15 cellular contexts compared by ENCODE assay signal in the genomic region with DNA sequence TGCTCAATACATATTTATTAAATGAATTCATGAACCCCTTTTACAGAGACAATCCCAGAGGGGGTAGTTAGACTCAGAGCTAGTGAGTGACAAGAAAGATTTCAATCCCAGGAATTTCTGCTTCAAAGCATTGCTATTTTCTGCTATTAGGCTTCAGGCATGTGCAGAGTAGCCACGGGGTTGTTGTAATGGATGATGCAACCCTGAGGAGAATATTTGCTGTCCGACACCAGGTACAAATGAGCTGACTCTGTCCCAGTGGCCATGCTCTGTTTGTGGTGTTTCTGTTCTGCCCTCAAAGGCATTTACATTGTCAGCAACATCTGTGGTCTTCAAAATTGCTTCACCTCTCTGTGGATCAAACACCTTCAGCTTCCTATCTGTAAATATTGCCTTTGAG.
"Had no signal": no experiment of that assay in that cellular context is flagged by ENCODE, and none has a peak within 500 bp of the region (broad histone marks: within the 10 kb centered on the region; RNA-seq: fewer than 3 reads in every experiment).

No MANE protein-coding gene starts in this region.

- H3K79me2 ChIP-seq: parathyroid adenoma had no signal

- ATAC-seq: activated CD8-positive, alpha-beta T cell treated with anti-CD3 and anti-CD28 coated beads, Interleukin-2, amount 10 ng/mL, durations not matched to agents 7 days and 5 days; naive thymus-derived CD8-positive, alpha-beta T cell; stimulated activated effector memory CD8-positive, alpha-beta T cell treated with anti-CD3 and anti-CD28 coated beads, Interleukin-12 subunit alpha, Interleukin-12 subunit beta, amount 100 ng/mL, for 72 hours had no signal

- DNase-seq: activated B cell treated with CpG ODN at 0.5 μM for 24 hours; activated CD4-positive, alpha-beta T cell treated with anti-CD3 and anti-CD28 coated beads, Interleukin-2, amount 10 ng/mL, durations not matched to agents 24 days and 14 days; activated CD8-positive, alpha-beta memory T cell treated with anti-CD3 and anti-CD28 coated beads, Interleukin-2, amount 50 U/mL, for 4 hours; activated CD8-positive, alpha-beta T cell treated with anti-CD3 and anti-CD28 coated beads, Interleukin-2, amount 10 ng/mL, durations not matched to agents 7 days and 5 days; activated effector memory CD4-positive, alpha-beta T cell treated with anti-CD3 and anti-CD28 coated beads, Interleukin-2, amount 50 U/mL, for 16 hours; activated T-cell treated with anti-CD3 and anti-CD28 coated beads, Interleukin-2, amount 50 U/mL, for 48 hours; effector memory CD4-positive, alpha-beta T cell; foreskin melanocyte; immature natural killer cell; naive thymus-derived CD8-positive, alpha-beta T cell; stimulated activated CD4-positive, alpha-beta T cell treated with anti-CD3 and anti-CD28 coated beads, Interleukin-12 subunit alpha, Interleukin-12 subunit beta, amount 100 ng/mL, for 4 hours; stimulated activated CD4-positive, alpha-beta T cell treated with anti-CD3 and anti-CD28 coated beads, Interleukin-2, amount 100 ng/mL, for 24 hours had no signal

- H3K4me1 ChIP-seq: parathyroid adenoma had no signal

- H3K9me3 ChIP-seq: neutrophil had no signal

- H2AFZ ChIP-seq: parathyroid adenoma had no signal

- H3K9ac ChIP-seq: parathyroid adenoma had no signal

- H3K27ac ChIP-seq: neutrophil, parathyroid adenoma had no signal

- H3K36me3 ChIP-seq: neutrophil had no signal
